In the genomic region with DNA sequence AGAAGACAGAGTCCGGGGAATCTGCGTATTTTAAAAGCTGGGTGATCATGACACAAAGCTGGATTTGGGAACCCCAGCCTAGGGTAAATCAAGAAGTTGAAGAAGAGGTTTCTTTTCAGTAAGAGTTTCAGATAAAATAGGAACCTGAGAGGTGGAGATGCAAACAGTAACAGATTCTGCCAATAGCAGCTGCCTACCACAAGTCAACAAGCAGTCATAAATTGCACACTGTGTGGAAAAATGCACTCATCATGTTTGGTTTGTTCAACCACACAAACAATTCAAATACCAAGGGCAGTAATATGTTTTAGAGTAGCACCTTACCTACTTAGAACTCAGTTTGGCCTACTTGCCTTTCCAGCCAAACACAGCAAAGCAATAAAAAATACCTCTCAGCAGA, we compare ENCODE assay signal across 15 cellular contexts. TPM values are rescaled to one million over a fixed set of nuclear protein-coding genes. Genes with fewer than 3 reads are reported as not detected.
DNase-seq lines count a peak whose midpoint lies in the region; ATAC-seq and TF ChIP-seq lines count a peak whose summit lies in the region.
"Had no signal": no experiment of that assay in that cellular context is flagged by ENCODE, and none has a peak within 500 bp of the region (broad histone marks: within the 10 kb centered on the region; RNA-seq: fewer than 3 reads in every experiment).

No MANE protein-coding gene starts in this region.

- peaks cover 27% of the 10 kb centered on the region for H3K4me1 Mint-ChIP-seq in Caco-2 (ENCODE audit: low read depth, unreplicated experiment)

- H3K9me3 Mint-ChIP-seq in Caco-2 (ENCODE audit: unreplicated experiment), result peaks cover 8% of the 10 kb centered on the region
- H3K9me3 Mint-ChIP-seq: IgD-negative memory B cell had no signal

- ATAC-seq in mucosa of descending colon, result peak; percentile 54

- no peaks in the 10 kb centered on the region for H3K9me3 ChIP-seq in Caco-2
- no peaks in the 10 kb centered on the region for H3K9me3 ChIP-seq in HEK293 (ENCODE audit: control insufficient read depth, insufficient read depth, low read depth, low read length)
- H3K9me3 ChIP-seq in mucosa of descending colon, result no peaks in the 10 kb centered on the region

- H3K36me3 Mint-ChIP-seq in Caco-2 (ENCODE audit: insufficient read depth, unreplicated experiment), result peaks cover 18% of the 10 kb centered on the region

- H3K36me3 ChIP-seq in Caco-2 (ENCODE audit: control insufficient read depth, insufficient read depth, low read length), result no peaks in the 10 kb centered on the region
- no peaks in the 10 kb centered on the region for H3K36me3 ChIP-seq in HEK293 (ENCODE audit: control insufficient read depth in 2 of 2, insufficient read depth in 1 of 2, low read length in 2 of 2)
- no peaks in the 10 kb centered on the region for H3K36me3 ChIP-seq in mucosa of descending colon (ENCODE audit: low read depth)

- BruUV-seq in Caco-2 (replicated peaks; lab: Mats Ljungman, UMichigan), result no TSS peak

- H3K27me3 ChIP-seq in Caco-2 (replicated peaks; ENCODE audit: control insufficient read depth, insufficient read depth, low read length), result no peaks in the 10 kb centered on the region

- H3K27ac Mint-ChIP-seq in Caco-2 (ENCODE audit: unreplicated experiment), result peak overlapping the region; percentile 48
- H3K27ac Mint-ChIP-seq: IgD-negative memory B cell had no signal

- no peak overlapping the region for H3K4me3 Mint-ChIP-seq in Caco-2 (ENCODE audit: unreplicated experiment)
- H3K4me3 Mint-ChIP-seq: IgD-negative memory B cell had no signal

- POLR2A ChIA-PET in Caco-2 (lab: Charles Lee), result no interaction called here
- POLR2A ChIA-PET in HEK293 (lab: Yijun Ruan, JAX), result no interaction called here

- H3K27me3 Mint-ChIP-seq in Caco-2 (ENCODE audit: insufficient read depth, unreplicated experiment), result no peaks in the 10 kb centered on the region

- intact Hi-C loops in Caco-2 (cut with micrococcal nuclease; ENCODE audit: unreplicated experiment) (loop anchor here (10.0 kb wide), 1 partner anchor 348 kb away; no protein-coding TSS in a partner anchor), mucosa of descending colon (cut with DNase I, micrococcal nuclease) (no loop called here)

- no peak overlapping the region for H3K4me3 ChIP-seq in Caco-2 (ENCODE audit: low read depth, low read length)
- H3K4me3 ChIP-seq in HEK293 (ENCODE audit: low read depth, low read length), result no peak overlapping the region
- H3K4me3 ChIP-seq in coronary artery, result no peak overlapping the region
- no peak overlapping the region for H3K4me3 ChIP-seq in mucosa of descending colon

- DNase-seq in Caco-2 (no peak), coronary artery (ENCODE audit: low spot score) (no peak), mucosa of descending colon (no peak), HK-2 (ENCODE audit: unreplicated experiment) (no peak), hepatic stellate cell (ENCODE audit: low spot score) (no peak), superior temporal gyrus (ENCODE audit: extremely low spot score) (no peak), inferior parietal cortex (ENCODE audit: extremely low spot score) (no peak)
- DNase-seq: COR-L47, NCI-H1694, NCI-H345, NCI-H774, SHP77 treated with DMSO at 0.1 percent for 48 hours had no signal

- H3K4me1 ChIP-seq in Caco-2 (peaks cover 62% of the 10 kb centered on the region), HEK293 (ENCODE audit: control insufficient read depth, insufficient read depth, low read length) (peaks cover 25% of the 10 kb centered on the region), mucosa of descending colon (ENCODE audit: low read depth) (peaks cover 18% of the 10 kb centered on the region)

- TF ChIP-seq CTCF in Caco-2 (IDR thresholded peaks at IDR 0.05; ENCODE audit: insufficient read depth in 1 of 2, low read depth in 1 of 2, low read length in 1 of 2, severe bottlenecking in 1 of 2, unreplicated experiment in 1 of 2) (no peak), HEK293 (tag by site-specific recombination; IDR thresholded peaks at IDR 0.05) (no peak), coronary artery (IDR thresholded peaks at IDR 0.05) (no peak), mucosa of descending colon (IDR thresholded peaks at IDR 0.05) (no peak)

- CTCF ChIA-PET in Caco-2 (lab: Charles Lee), result interaction anchor here (2.1 kb wide), 1 partner anchor 14 kb away, joined by 6 read pairs; a partner anchor contains a TSS
- CTCF ChIA-PET in HEK293 (lab: Yijun Ruan, JAX), result interaction anchor here (1.0 to 4.6 kb wide), 3 partner anchors 10 to 14 kb away, joined by 3 to 28 read pairs (median 9); a partner anchor contains a TSS

- H3K27ac ChIP-seq in HEK293 (ENCODE audit: extremely low read depth, low read depth, low read length), result peak overlapping the region; percentile 9; the same call in 1 of the 2 replicates
- H3K27ac ChIP-seq in coronary artery, result peak overlapping the region; percentile 10 to 44
- H3K27ac ChIP-seq: C4-2B had no signal

TF ChIP-seq in HEK293, 187 proteins besides CTCF, POLR2A, EP300 and RAD21:
- TF ChIP-seq, protein P1, sequence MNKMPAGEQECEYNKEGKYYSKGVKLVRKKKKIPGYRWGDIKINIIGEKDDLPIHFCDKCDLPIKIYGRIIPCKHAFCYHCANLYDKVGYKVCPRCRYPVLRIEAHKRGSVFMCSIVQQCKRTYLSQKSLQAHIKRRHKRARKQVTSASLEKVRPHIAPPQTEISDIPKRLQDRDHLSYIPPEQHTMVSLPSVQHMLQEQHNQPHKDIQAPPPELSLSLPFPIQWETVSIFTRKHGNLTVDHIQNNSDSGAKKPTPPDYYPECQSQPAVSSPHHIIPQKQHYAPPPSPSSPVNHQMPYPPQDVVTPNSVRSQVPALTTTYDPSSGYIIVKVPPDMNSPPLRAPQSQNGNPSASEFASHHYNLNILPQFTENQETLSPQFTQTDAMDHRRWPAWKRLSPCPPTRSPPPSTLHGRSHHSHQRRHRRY (tag by site-specific recombination; IDR thresholded peaks at IDR 0.05), result no peak
- TF ChIP-seq TCF7L2 (IDR thresholded peaks at IDR 0.05; ENCODE audit: borderline replicate concordance, low read depth, low read length) (no peak), ZNF621 (tag by site-specific recombination; IDR thresholded peaks at IDR 0.05) (no peak), ZBTB7A (tag by site-specific recombination; IDR thresholded peaks at IDR 0.05; ENCODE audit: low read depth) (no peak), SP3 (tag by site-specific recombination; IDR thresholded peaks at IDR 0.05) (no peak)
- TF ChIP-seq, protein P2, sequence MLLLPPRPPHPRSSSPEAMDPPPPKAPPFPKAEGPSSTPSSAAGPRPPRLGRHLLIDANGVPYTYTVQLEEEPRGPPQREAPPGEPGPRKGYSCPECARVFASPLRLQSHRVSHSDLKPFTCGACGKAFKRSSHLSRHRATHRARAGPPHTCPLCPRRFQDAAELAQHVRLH (tag by site-specific recombination; IDR thresholded peaks at IDR 0.05), result 0 out of 2 replicates have a peak, but pooled peaks have one; percentile 34

RNA-seq across cellular contexts. Expression of a gene that starts 14.0 kb away (rescaled TPM):
- total RNA-seq in Caco-2 (2022), result 193 and 206 TPM in 2 replicates
- 100 to 1,000 TPM; 166 to 495 (median 256) TPM for total RNA-seq in mucosa of descending colon
